ENCODE assay signal across 10 cellular contexts in genomic region chr13:90645582-90645981, GRCh38.
"Had no signal": no experiment of that assay in that cellular context is flagged by ENCODE, and none has a peak within 500 bp of the region (broad histone marks: within the 10 kb centered on the region; RNA-seq: fewer than 3 reads in every experiment).

No MANE protein-coding gene starts in this region.

- ATAC-seq: GM23338, HCT116 had no signal

- H2AFZ ChIP-seq: GM23248, GM23338 had no signal

- H3K9me3 ChIP-seq: HAP-1 had no signal

- H3K36me3 ChIP-seq: HAP-1 had no signal

- H3K4me1 ChIP-seq: HAP-1 had no signal

- H3K9ac ChIP-seq: GM23248 had no signal

- FAIRE-seq: H1 had no signal

- DNase-seq: GM23248, GOT3, H7, H9, HCEC 1CT, HFFc6 had no signal

- H3K4me3 ChIP-seq: GM23248, GM23338, HAP-1 had no signal

- H3K27ac ChIP-seq: GM23248 had no signal

- H3K4me2 ChIP-seq: GM23338 had no signal
